ENCODE assay signal across 19 cellular contexts in genomic region chr7:147423875-147424274, GRCh38.
DNase-seq lines count a peak whose midpoint lies in the region; ATAC-seq and TF ChIP-seq lines count a peak whose summit lies in the region.
"Had no signal": no experiment of that assay in that cellular context is flagged by ENCODE, and none has a peak within 500 bp of the region (broad histone marks: within the 10 kb centered on the region; RNA-seq: fewer than 3 reads in every experiment).

No MANE protein-coding gene starts in this region.

- no peak overlapping the region for H3K18ac ChIP-seq in mesendoderm (ENCODE audit: low read length)

- DNase-seq in GM23338 (ENCODE audit: low spot score) (peak; percentile 13), WTC11 (ENCODE audit: low spot score) (no peak), iPS-NIHi7 (ENCODE audit: extremely low spot score) (peak; percentile 20), mesendoderm (peak; percentile 54), KG1 (lab: John Stamatoyannopoulos, UW) (no peak), thyroid gland (no peak)
- DNase-seq in CD4-positive, alpha-beta memory T cell: no peak
- DNase-seq: Calu3; CD4-positive, CD25-positive, alpha-beta regulatory T cell; CD8-positive, alpha-beta memory T cell; DMS53; DMS79 treated with DMSO at 0.1 percent for 48 hours; GOT3; H7; HCEC 1CT had no signal

- no peak overlapping the region for H3K9ac ChIP-seq in mesendoderm (ENCODE audit: low read length)
- H3K9ac ChIP-seq: BLaER1 had no signal

- no peaks in the 10 kb centered on the region for H3K79me2 ChIP-seq in GM23338 (replicated peaks; ENCODE audit: insufficient read depth)
- no peaks in the 10 kb centered on the region for H3K79me2 ChIP-seq in mesendoderm (ENCODE audit: control insufficient read depth, insufficient read depth, low read length)

- H2AFZ ChIP-seq in GM23338: no peak overlapping the region

- H3K36me3 Mint-ChIP-seq in GM23338 (ENCODE audit: low read depth): peaks cover 3% of the 10 kb centered on the region; the same call in 2 of the 3 replicates
- 0 out of 2 replicates have a peak, but pooled peaks cover 9% of the 10 kb centered on the region for H3K36me3 Mint-ChIP-seq in WTC11
- H3K36me3 Mint-ChIP-seq in CD4-positive, alpha-beta memory T cell: no peaks in the 10 kb centered on the region
- H3K36me3 Mint-ChIP-seq: CD4-positive, CD25-positive, alpha-beta regulatory T cell; CD8-positive, alpha-beta memory T cell had no signal

- no peak overlapping the region for H3K4me3 ChIP-seq in GM23338
- no peak overlapping the region for H3K4me3 ChIP-seq in mesendoderm (ENCODE audit: low read length)
- H3K4me3 ChIP-seq in thyroid gland (replicated peaks in 1 of 3): no peak overlapping the region
- no peak overlapping the region for H3K4me3 ChIP-seq in CD4-positive, alpha-beta memory T cell (ENCODE audit: low read length in 2 of 2)
- H3K4me3 ChIP-seq: BLaER1 had no signal

- CTCF ChIA-PET in WTC11 (lab: Charles Lee): no interaction called here
- CTCF ChIA-PET in CD4-positive, alpha-beta memory T cell (lab: Charles Lee; ENCODE audit: partially characterized antibody): interaction anchor here (1.2 kb wide), 1 partner anchor 13 kb away, joined by 3 read pairs; no protein-coding TSS in a partner anchor

- no peak overlapping the region for H4K5ac ChIP-seq in mesendoderm (ENCODE audit: low read length)

- no peaks in the 10 kb centered on the region for H3K9me3 ChIP-seq in thyroid gland
- H3K9me3 ChIP-seq in CD4-positive, alpha-beta memory T cell (ENCODE audit: control insufficient read depth in 1 of 2, low read length in 2 of 2): peaks cover 0 to 3% of the 10 kb centered on the region in 2 donors
- H3K9me3 ChIP-seq: BLaER1 had no signal

- no peak overlapping the region for H3K23ac ChIP-seq in mesendoderm (ENCODE audit: low read length)

- no peak overlapping the region for H2BK5ac ChIP-seq in mesendoderm (ENCODE audit: low read length)

- no peak overlapping the region for H3K27ac Mint-ChIP-seq in GM23338
- H3K27ac Mint-ChIP-seq in WTC11: no peak overlapping the region
- H3K27ac Mint-ChIP-seq in CD4-positive, alpha-beta memory T cell: no peak overlapping the region
- H3K27ac Mint-ChIP-seq: B cell; CD4-positive, CD25-positive, alpha-beta regulatory T cell; CD8-positive, alpha-beta memory T cell had no signal

- no peaks in the 10 kb centered on the region for H3F3A ChIP-seq in GM23338 (replicated peaks; ENCODE audit: low read depth)

- TF ChIP-seq CTCF in GM23338 (conservative IDR thresholded peaks at IDR 0.05; ENCODE audit: low read depth in 2 of 2): no peak
- no peak for TF ChIP-seq CTCF in WTC11 (IDR thresholded peaks at IDR 0.05)
- TF ChIP-seq CTCF in thyroid gland (IDR thresholded peaks at IDR 0.05): no peak

- no peak overlapping the region for H4K8ac ChIP-seq in mesendoderm (ENCODE audit: low read depth, low read length)

- H2BK15ac ChIP-seq in mesendoderm (replicated peaks; ENCODE audit: low read depth): no peak overlapping the region

- no peak overlapping the region for H2BK120ac ChIP-seq in mesendoderm (ENCODE audit: low read depth, low read length)

- H3K79me1 ChIP-seq in mesendoderm (ENCODE audit: low read length): no peaks in the 10 kb centered on the region

- no peak overlapping the region for H3K4me3 Mint-ChIP-seq in GM23338
- no peak overlapping the region for H3K4me3 Mint-ChIP-seq in WTC11
- H3K4me3 Mint-ChIP-seq in CD4-positive, alpha-beta memory T cell: no peak overlapping the region
- H3K4me3 Mint-ChIP-seq: B cell; CD4-positive, CD25-positive, alpha-beta regulatory T cell; CD8-positive, alpha-beta memory T cell had no signal

- no peak for TF ChIP-seq POLR2A in thyroid gland (IDR thresholded peaks at IDR 0.05)

- intact Hi-C loops in thyroid gland (cut with DNase I): no loop called here
- intact Hi-C loops in CD4-positive, alpha-beta memory T cell (cut with micrococcal nuclease): no loop called here

- no peaks in the 10 kb centered on the region for H3K36me3 ChIP-seq in GM23338 (ENCODE audit: insufficient read depth)
- H3K36me3 ChIP-seq in mesendoderm (ENCODE audit: control insufficient read depth, insufficient read depth, low read length): no peaks in the 10 kb centered on the region
- no peaks in the 10 kb centered on the region for H3K36me3 ChIP-seq in thyroid gland
- no peaks in the 10 kb centered on the region for H3K36me3 ChIP-seq in CD4-positive, alpha-beta memory T cell (ENCODE audit: insufficient read depth, low read length)
- H3K36me3 ChIP-seq: BLaER1 had no signal

- no peak overlapping the region for H3K56ac ChIP-seq in mesendoderm (ENCODE audit: low read length)

- no peak overlapping the region for H3K27ac ChIP-seq in GM23338 (ENCODE audit: low read depth)
- H3K27ac ChIP-seq in mesendoderm (ENCODE audit: low read depth, low read length): no peak overlapping the region
- no peak overlapping the region for H3K27ac ChIP-seq in thyroid gland
- no peak overlapping the region for H3K27ac ChIP-seq in CD4-positive, alpha-beta memory T cell (ENCODE audit: low read depth, low read length)
- H3K27ac ChIP-seq: 22Rv1, BLaER1, C4-2B had no signal

- no peak overlapping the region for H3K4ac ChIP-seq in mesendoderm (ENCODE audit: low read depth, low read length)

- H3K27me3 Mint-ChIP-seq in GM23338 (ENCODE audit: insufficient read depth, low read depth, poor library complexity): no peaks in the 10 kb centered on the region
- H3K27me3 Mint-ChIP-seq in WTC11 (ENCODE audit: low read depth): peaks cover 5% of the 10 kb centered on the region
- H3K27me3 Mint-ChIP-seq in CD4-positive, alpha-beta memory T cell: no peaks in the 10 kb centered on the region
- H3K27me3 Mint-ChIP-seq: B cell; CD4-positive, CD25-positive, alpha-beta regulatory T cell had no signal

- WGBS in mesendoderm (ENCODE audit: extremely low coverage, insufficient coverage, low lambda C conversion rate): no CpG with 5 or more reads among the region's 1 CpG
- WGBS in thyroid gland, 2 donors: 93 to 96% methylated on average over 1 of the region's 1 CpG

- POLR2A ChIA-PET in WTC11 (lab: Charles Lee): no interaction called here
- POLR2A ChIA-PET in CD4-positive, alpha-beta memory T cell (lab: Charles Lee; ENCODE audit: partially characterized antibody): no interaction called here

- H3K27me3 ChIP-seq in GM23338 (ENCODE audit: insufficient read depth) (no peaks in the 10 kb centered on the region), mesendoderm (ENCODE audit: insufficient read depth, low read length, poor library complexity) (no peaks in the 10 kb centered on the region), thyroid gland (no peaks in the 10 kb centered on the region)
- no peaks in the 10 kb centered on the region for H3K27me3 ChIP-seq in CD4-positive, alpha-beta memory T cell (ENCODE audit: insufficient read depth, low read length)
- H3K27me3 ChIP-seq: BLaER1 had no signal

- H3K9me3 Mint-ChIP-seq in GM23338 (peaks cover 19% of the 10 kb centered on the region), WTC11 (peaks cover 18% of the 10 kb centered on the region)
- peaks cover 0 to 14% (median 4%) of the 10 kb centered on the region in 8 donors for H3K9me3 Mint-ChIP-seq in CD4-positive, alpha-beta memory T cell

- no peaks in the 10 kb centered on the region for H4K20me1 ChIP-seq in GM23338 (replicated peaks; ENCODE audit: insufficient read depth)
- H4K20me1 ChIP-seq: BLaER1 had no signal

- no peak overlapping the region for H2AK5ac ChIP-seq in mesendoderm (ENCODE audit: low read length)

- H3K4me1 ChIP-seq in GM23338 (ENCODE audit: insufficient read depth) (no peaks in the 10 kb centered on the region), mesendoderm (ENCODE audit: control insufficient read depth, low read depth, low read length) (no peaks in the 10 kb centered on the region), thyroid gland (no peaks in the 10 kb centered on the region)
- H3K4me1 ChIP-seq in CD4-positive, alpha-beta memory T cell (ENCODE audit: insufficient read depth, low read length): no peaks in the 10 kb centered on the region
- H3K4me1 ChIP-seq: BLaER1 had no signal

- ATAC-seq in GM23338 (no peak; the same call in 2 of the 3 replicates), WTC11 (peak; percentile 93)

- no peak overlapping the region for H3K4me2 ChIP-seq in GM23338
- H3K4me2 ChIP-seq in mesendoderm (ENCODE audit: low read length): no peak overlapping the region
- H3K4me2 ChIP-seq: BLaER1 had no signal

- H3K4me1 Mint-ChIP-seq in GM23338 (no peaks in the 10 kb centered on the region), WTC11 (peaks cover 8% of the 10 kb centered on the region)
- no peaks in the 10 kb centered on the region for H3K4me1 Mint-ChIP-seq in CD4-positive, alpha-beta memory T cell
- H3K4me1 Mint-ChIP-seq: B cell; CD4-positive, CD25-positive, alpha-beta regulatory T cell; CD8-positive, alpha-beta memory T cell had no signal

- 0 out of 2 replicates have a peak, but pooled peaks cover 3% of the 10 kb centered on the region for H3K9me2 ChIP-seq in GM23338 (ENCODE audit: insufficient read depth)

TF ChIP-seq in GM23338, 12 proteins besides CTCF, POLR2A, EP300 and RAD21 (continues in another document):
- TF ChIP-seq ETS1 (IDR thresholded peaks at IDR 0.05): no peak
- no peak for TF ChIP-seq STAT1 (IDR thresholded peaks at IDR 0.05; ENCODE audit: unreplicated experiment)

TF ChIP-seq in WTC11, 78 proteins besides CTCF, POLR2A, EP300 and RAD21 (continues in another document):
- no peak for TF ChIP-seq ATF2 (CRISPR knock-in tag; IDR thresholded peaks at IDR 0.05; ENCODE audit: borderline replicate concordance, low read depth)
- TF ChIP-seq TEAD1 (CRISPR knock-in tag; IDR thresholded peaks at IDR 0.05): no peak

Comparison
In these comparisons a context has a peak if more than half of its experiments do, and no peak if none do; other contexts are left out.
1. DNase-seq: peak in GM23338 (single experiment), iPS-NIHi7 (single experiment) and mesendoderm (single experiment); none in WTC11 (single experiment), KG1 (single experiment), thyroid gland (0 of 2) and CD4-positive, alpha-beta memory T cell (0 of 5).